In genomic region chr1:164510435-164510834, GRCh38 we compare ENCODE assay signal across 16 cellular contexts. TPM values are rescaled to one million over a fixed set of nuclear protein-coding genes. Genes with fewer than 3 reads are reported as not detected.
DNase-seq lines count a peak whose midpoint lies in the region; ATAC-seq, FAIRE-seq and TF ChIP-seq lines count a peak whose summit lies in the region.
"Had no signal": no experiment of that assay in that cellular context is flagged by ENCODE, and none has a peak within 500 bp of the region (broad histone marks: within the 10 kb centered on the region; RNA-seq: fewer than 3 reads in every experiment).

No MANE protein-coding gene starts in this region.

- ATAC-seq in GM23338, result peak; percentile 65
- no peak for ATAC-seq in stimulated activated effector memory CD8-positive, alpha-beta T cell treated with anti-CD3 and anti-CD28 coated beads, Interleukin-12 subunit alpha, Interleukin-12 subunit beta, amount 100 ng/mL, for 72 hours

- H3K36me3 Mint-ChIP-seq in GM23338 (ENCODE audit: low read depth) (no peaks in the 10 kb centered on the region), Calu3 (ENCODE audit: insufficient read depth, unreplicated experiment) (no peaks in the 10 kb centered on the region)
- no peaks in the 10 kb centered on the region for H3K36me3 Mint-ChIP-seq in stimulated activated effector memory CD8-positive, alpha-beta T cell treated with anti-CD3 and anti-CD28 coated beads, Interleukin-12 subunit alpha, Interleukin-12 subunit beta, amount 100 ng/mL, for 72 hours

- CTCF ChIA-PET in A673 (lab: Charles Lee) (no interaction called here), Calu3 (lab: Charles Lee) (interaction anchor here (0.6 kb wide), 1 partner anchor 48 kb away, joined by 3 read pairs; the partner anchor contains the start of gene PBX1)

- H3F3A ChIP-seq in GM23338 (replicated peaks; ENCODE audit: low read depth), result no peaks in the 10 kb centered on the region

- intact Hi-C loops in A673 (cut with micrococcal nuclease; ENCODE audit: unreplicated experiment), result no loop called here
- intact Hi-C loops in Calu3 (cut with micrococcal nuclease; ENCODE audit: unreplicated experiment), result loop anchor here (1.0 to 10.0 kb wide), 3 partner anchors 108 to 564 kb away; no protein-coding TSS in a partner anchor

- H3K4me3 Mint-ChIP-seq in GM23338 (no peak overlapping the region), Calu3 (ENCODE audit: low read depth, unreplicated experiment) (no peak overlapping the region)
- H3K4me3 Mint-ChIP-seq in stimulated activated effector memory CD8-positive, alpha-beta T cell treated with anti-CD3 and anti-CD28 coated beads, Interleukin-12 subunit alpha, Interleukin-12 subunit beta, amount 100 ng/mL, for 72 hours, result no peak overlapping the region

- H3K4me1 Mint-ChIP-seq in GM23338 (peaks cover 16% of the 10 kb centered on the region), Calu3 (ENCODE audit: low read depth, unreplicated experiment) (no peaks in the 10 kb centered on the region)
- no peaks in the 10 kb centered on the region for H3K4me1 Mint-ChIP-seq in stimulated activated effector memory CD8-positive, alpha-beta T cell treated with anti-CD3 and anti-CD28 coated beads, Interleukin-12 subunit alpha, Interleukin-12 subunit beta, amount 100 ng/mL, for 72 hours

- no peaks in the 10 kb centered on the region for H3K9me2 ChIP-seq in GM23338 (ENCODE audit: insufficient read depth)

- TF ChIP-seq CTCF in A673 (conservative IDR thresholded peaks at IDR 0.05; ENCODE audit: low read depth, low read length) (peak; percentile 37; the same call in 1 of the 2 replicates), GM23338 (conservative IDR thresholded peaks at IDR 0.05; ENCODE audit: low read depth in 2 of 2) (peak; percentile 46 to 72), fibroblast of the aortic adventitia (IDR thresholded peaks at IDR 0.05; ENCODE audit: insufficient read depth, low read length) (peak; percentile 41), Calu3 (IDR thresholded peaks at IDR 0.05; ENCODE audit: unreplicated experiment) (no peak)

- peak; percentile 70 for FAIRE-seq in TTC549 (lab: Jason Lieb, UNC)

- no peaks in the 10 kb centered on the region for H3K79me2 ChIP-seq in GM23338 (replicated peaks; ENCODE audit: insufficient read depth)

- H3K27ac Mint-ChIP-seq in GM23338, result no peak overlapping the region
- no peak overlapping the region for H3K27ac Mint-ChIP-seq in Calu3 (ENCODE audit: unreplicated experiment)
- H3K27ac Mint-ChIP-seq in stimulated activated effector memory CD8-positive, alpha-beta T cell treated with anti-CD3 and anti-CD28 coated beads, Interleukin-12 subunit alpha, Interleukin-12 subunit beta, amount 100 ng/mL, for 72 hours, result no peak overlapping the region
- H3K27ac Mint-ChIP-seq: progenitor cell of endocrine pancreas had no signal

- BruUV-seq in A673 (replicated peaks; lab: Mats Ljungman, UMichigan) (no TSS peak), Calu3 (replicated peaks; lab: Mats Ljungman, UMichigan) (no TSS peak)

- H3K9me3 Mint-ChIP-seq in GM23338 (no peaks in the 10 kb centered on the region), Calu3 (ENCODE audit: low read depth, unreplicated experiment) (peaks cover 2% of the 10 kb centered on the region)
- H3K9me3 Mint-ChIP-seq in stimulated activated effector memory CD8-positive, alpha-beta T cell treated with anti-CD3 and anti-CD28 coated beads, Interleukin-12 subunit alpha, Interleukin-12 subunit beta, amount 100 ng/mL, for 72 hours, result peaks cover 3% of the 10 kb centered on the region

- DNase-seq in A673 (ENCODE audit: low spot score), result peak; percentile 16
- peak; percentile 40 for DNase-seq in GM23338 (ENCODE audit: low spot score)
- DNase-seq in fibroblast of the aortic adventitia (ENCODE audit: low read depth), result peak; percentile 59
- DNase-seq in Calu3, result no peak
- DNase-seq in HPDE6-E6E7 (ENCODE audit: extremely low spot score), result no peak
- no peak for DNase-seq in H7
- DNase-seq in stimulated activated effector memory CD8-positive, alpha-beta T cell treated with anti-CD3 and anti-CD28 coated beads, Interleukin-12 subunit alpha, Interleukin-12 subunit beta, amount 100 ng/mL, for 72 hours (ENCODE audit: low spot score in 2 of 2), result no peak
- DNase-seq: activated effector memory CD4-positive, alpha-beta T cell treated with anti-CD3 and anti-CD28 coated beads, Interleukin-2, amount 50 U/mL, for 16 hours; DND-41; NCI-H1105 treated with DMSO at 0.1 percent for 48 hours; NCI-H446 had no signal

- POLR2A ChIA-PET in A673 (lab: Charles Lee; ENCODE audit: low non-redundant PET), result no interaction called here

- H3K27me3 Mint-ChIP-seq in GM23338 (ENCODE audit: insufficient read depth, low read depth, poor library complexity) (no peaks in the 10 kb centered on the region), Calu3 (ENCODE audit: unreplicated experiment) (peaks cover 6% of the 10 kb centered on the region)

- H3K4me2 ChIP-seq in GM23338, result no peak overlapping the region
- H3K4me2 ChIP-seq: BLaER1 had no signal

- no peaks in the 10 kb centered on the region for H3K27me3 ChIP-seq in A673 (replicated peaks; ENCODE audit: insufficient read depth, low read depth, low read length, poor library complexity)
- no peaks in the 10 kb centered on the region for H3K27me3 ChIP-seq in GM23338 (ENCODE audit: insufficient read depth)
- no peaks in the 10 kb centered on the region for H3K27me3 ChIP-seq in H7 (ENCODE audit: control insufficient read depth, insufficient read depth, low read length)
- H3K27me3 ChIP-seq: BLaER1 had no signal

- H3K4me1 ChIP-seq in A673 (ENCODE audit: insufficient read depth, low read length, poor library complexity, severe bottlenecking), result peaks cover 10% of the 10 kb centered on the region
- peaks cover 9% of the 10 kb centered on the region; the same call in 1 of the 2 replicates for H3K4me1 ChIP-seq in GM23338 (ENCODE audit: insufficient read depth)
- H3K4me1 ChIP-seq: BLaER1 had no signal

- no peaks in the 10 kb centered on the region for H3K36me3 ChIP-seq in A673 (ENCODE audit: insufficient read depth, low read length, poor library complexity, severe bottlenecking)
- no peaks in the 10 kb centered on the region for H3K36me3 ChIP-seq in GM23338 (ENCODE audit: insufficient read depth)
- H3K36me3 ChIP-seq in H7 (replicated peaks; ENCODE audit: control insufficient read depth, insufficient read depth, low read length), result no peaks in the 10 kb centered on the region
- H3K36me3 ChIP-seq: BLaER1 had no signal

- no peak overlapping the region for H2AFZ ChIP-seq in GM23338

- H3K27ac ChIP-seq in A673 (ENCODE audit: low read depth, low read length, poor library complexity, severe bottlenecking) (no peak overlapping the region), GM23338 (ENCODE audit: low read depth) (no peak overlapping the region)
- H3K27ac ChIP-seq: BLaER1 had no signal

- no peak overlapping the region for H3K4me3 ChIP-seq in A673 (ENCODE audit: low read depth, low read length, poor library complexity, severe bottlenecking)
- no peak overlapping the region for H3K4me3 ChIP-seq in GM23338
- H3K4me3 ChIP-seq in fibroblast of the aortic adventitia (ENCODE audit: low read depth, low read length), result no peak overlapping the region
- H3K4me3 ChIP-seq in H7 (ENCODE audit: insufficient read depth, low read depth, low read length), result no peak overlapping the region
- H3K4me3 ChIP-seq: BLaER1 had no signal

- H3K9me3 ChIP-seq in A673 (ENCODE audit: low read depth, low read length, poor library complexity, severe bottlenecking), result no peaks in the 10 kb centered on the region
- H3K9me3 ChIP-seq: BLaER1 had no signal

- no peaks in the 10 kb centered on the region for H4K20me1 ChIP-seq in GM23338 (replicated peaks; ENCODE audit: insufficient read depth)
- H4K20me1 ChIP-seq: BLaER1 had no signal

TF ChIP-seq in GM23338, 12 proteins besides CTCF, POLR2A, EP300 and RAD21 (continues in another document):
- no peak for TF ChIP-seq EZH2 (IDR thresholded peaks at IDR 0.05; ENCODE audit: low read depth, unreplicated experiment)
- no peak for TF ChIP-seq ZNF114 (CRISPR knock-in tag; IDR thresholded peaks at IDR 0.05)
- TF ChIP-seq EZH2phosphoT487 (IDR thresholded peaks at IDR 0.05; ENCODE audit: unreplicated experiment), result no peak
- no peak for TF ChIP-seq ZNF331 (CRISPR knock-in tag; IDR thresholded peaks at IDR 0.05; ENCODE audit: low read depth)
- no peak for TF ChIP-seq CREB1 (CRISPR knock-in tag; IDR thresholded peaks at IDR 0.05; ENCODE audit: low read depth)
- TF ChIP-seq POLR2AphosphoS5 (IDR thresholded peaks at IDR 0.05; ENCODE audit: low read depth), result no peak
- TF ChIP-seq, protein P1, sequence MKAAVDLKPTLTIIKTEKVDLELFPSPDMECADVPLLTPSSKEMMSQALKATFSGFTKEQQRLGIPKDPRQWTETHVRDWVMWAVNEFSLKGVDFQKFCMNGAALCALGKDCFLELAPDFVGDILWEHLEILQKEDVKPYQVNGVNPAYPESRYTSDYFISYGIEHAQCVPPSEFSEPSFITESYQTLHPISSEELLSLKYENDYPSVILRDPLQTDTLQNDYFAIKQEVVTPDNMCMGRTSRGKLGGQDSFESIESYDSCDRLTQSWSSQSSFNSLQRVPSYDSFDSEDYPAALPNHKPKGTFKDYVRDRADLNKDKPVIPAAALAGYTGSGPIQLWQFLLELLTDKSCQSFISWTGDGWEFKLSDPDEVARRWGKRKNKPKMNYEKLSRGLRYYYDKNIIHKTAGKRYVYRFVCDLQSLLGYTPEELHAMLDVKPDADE (IDR thresholded peaks at IDR 0.05), result no peak

RNA-seq across cellular contexts. Expression of gene PBX1, which starts 48.5 kb away (rescaled TPM):
- 51.5 and 63.0 TPM in 2 replicates for total RNA-seq in A673 (2021)
- total RNA-seq in GM23338 (2014; rRNA removed; shearing (Covaris generic)), result 84.2 and 104 TPM in 2 replicates
- 39.3 and 40.0 TPM in 2 replicates for polyA plus RNA-seq in GM23338 (2016; fragmentation: Nextera tagmentation; extraction: Ambion mirVana)
- 66.1 and 95.6 TPM in 2 replicates for total RNA-seq in fibroblast of the aortic adventitia (ENCODE audit: low replicate concordance)
- 21.8 and 22.5 TPM in 2 replicates for total RNA-seq in Calu3 (2022)
- 70.5 and 92.6 TPM in 2 replicates for total RNA-seq in H7 (2014; rRNA removed; shearing (Covaris generic))
- total RNA-seq: activated CD8-positive, alpha-beta memory T cell treated with anti-CD3 and anti-CD28 coated beads for 36 hours; OCI-LY7 had no signal

Comparison
In these comparisons a context has a peak if more than half of its experiments do, and no peak if none do; other contexts are left out.
1. DNase-seq: peak in A673 (single experiment), GM23338 (single experiment) and fibroblast of the aortic adventitia (single experiment); none in Calu3 (single experiment), HPDE6-E6E7 (single experiment), H7 (single experiment) and stimulated activated effector memory CD8-positive, alpha-beta T cell treated with anti-CD3 and anti-CD28 coated beads, Interleukin-12 subunit alpha, Interleukin-12 subunit beta, amount 100 ng/mL, for 72 hours (0 of 2).